In the genomic region with DNA sequence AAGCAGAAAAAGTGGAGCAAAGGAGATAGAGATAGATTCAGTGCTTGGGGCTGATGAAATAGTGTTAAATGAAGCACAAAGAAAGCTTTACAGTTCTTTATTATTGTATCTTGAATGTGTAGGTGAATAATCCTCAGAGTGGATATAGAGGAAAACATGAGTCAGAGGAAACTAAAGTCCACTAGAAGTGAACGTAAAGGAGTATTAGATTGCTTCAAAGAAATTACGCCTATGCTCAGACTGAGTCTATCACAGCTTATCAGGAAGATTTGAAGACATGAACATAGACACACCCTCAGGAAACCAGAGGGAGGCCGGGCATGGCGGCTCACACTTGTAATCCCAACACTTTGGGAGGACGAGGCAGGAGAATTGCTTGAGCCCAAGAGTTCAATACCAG, we compare ENCODE assay signal across 25 cellular contexts. TPM values are rescaled to one million over a fixed set of nuclear protein-coding genes. Genes with fewer than 3 reads are reported as not detected.
"Had no signal": no experiment of that assay in that cellular context is flagged by ENCODE, and none has a peak within 500 bp of the region (broad histone marks: within the 10 kb centered on the region; RNA-seq: fewer than 3 reads in every experiment).

No MANE protein-coding gene starts in this region.

- H3K9ac ChIP-seq: KMS-11 had no signal

- ATAC-seq: activated CD8-positive, alpha-beta memory T cell treated with anti-CD3 and anti-CD28 coated beads, Interleukin-2, amount 10 ng/mL, durations not matched to agents 7 days and 5 days; activated naive CD4-positive, alpha-beta T cell treated with anti-CD3 and anti-CD28 coated beads, Interleukin-2, amount 50 U/mL, for 72 hours; activated naive CD8-positive, alpha-beta T cell treated with anti-CD3 and anti-CD28 coated beads, Interleukin-2, amount 50 U/mL, for 24 hours had no signal

- H3K4me2 ChIP-seq: KMS-11 had no signal

- H3K27me3 ChIP-seq: cardiac muscle cell, MG63 had no signal

- DNase-seq: activated CD4-positive, alpha-beta T cell treated with anti-CD3 and anti-CD28 coated beads, Interleukin-2, amount 10 ng/mL, durations not matched to agents 24 days and 14 days; activated CD4-positive, alpha-beta T cell treated with anti-CD3 and anti-CD28 coated beads, Interleukin-2, amount 50 U/mL, for 48 hours; activated CD4-positive, CD25-positive, alpha-beta regulatory T cell treated with anti-CD3 and anti-CD28 coated beads, Interleukin-2, amount 50 U/mL, for 72 hours; activated CD8-positive, alpha-beta memory T cell treated with anti-CD3 and anti-CD28 coated beads, Interleukin-2, amount 10 ng/mL, durations not matched to agents 7 days and 5 days; activated effector memory CD4-positive, alpha-beta T cell treated with Interleukin-2 at 50 U/mL for 16 hours; activated naive CD4-positive, alpha-beta T cell; activated naive CD8-positive, alpha-beta T cell treated with anti-CD3 and anti-CD28 coated beads, Interleukin-2, amount 50 U/mL, for 24 hours; activated T-cell treated with anti-CD3 and anti-CD28 coated beads, Interleukin-2, amount 50 U/mL, for 24 hours; amygdala; MG63; NCI-H1105; NCI-H1436; NCI-H1694 treated with DMSO at 0.1 percent for 48 hours; NCI-H2081; NCI-H446 treated with DMSO at 0.1 percent for 48 hours; NCI-H526; NCI-H82; OCI-M1; SHP77 treated with DMSO at 0.1 percent for 48 hours had no signal

- H3K36me3 ChIP-seq: cardiac muscle cell, MG63 had no signal

- H3K27ac ChIP-seq: cardiac muscle cell, KMS-11 had no signal

- H3K9me3 ChIP-seq: MG63 had no signal

- H3K4me3 ChIP-seq: cardiac muscle cell, MG63 had no signal

RNA-seq across cellular contexts. Expression of a gene that starts 50.3 kb away (rescaled TPM):
- total RNA-seq: activated CD4-positive, alpha-beta T cell treated with anti-CD3 and anti-CD28 coated beads, Interleukin-2, amount 10 ng/mL, durations not matched to agents 24 days and 14 days; activated CD8-positive, alpha-beta memory T cell treated with anti-CD3 and anti-CD28 coated beads, Interleukin-2, amount 10 ng/mL, durations not matched to agents 7 days and 5 days; activated naive CD4-positive, alpha-beta T cell treated with anti-CD3 and anti-CD28 coated beads, Interleukin-2, amount 50 U/mL, for 72 hours; activated T-helper 1 cell treated with anti-CD3 and anti-CD28 coated beads, Interleukin-12 subunit alpha, Interleukin-12 subunit beta, Interleukin-2, Interleukin-4 antibody, amounts not matched to agents 30 ng/mL and 10 ng/mL and 1 ng/mL, durations not matched to agents 14 hours and 24 hours and 36 hours; astrocyte; cardiac muscle cell; SK-MEL-5 had no signal
